In genomic region chr9:130433168-130433946, GRCh38 we compare ENCODE assay signal across 8 cellular contexts. TPM values are rescaled to one million over a fixed set of nuclear protein-coding genes. Genes with fewer than 3 reads are reported as not detected.
A peak's percentile ranks its signal among the peaks of the same experiment; 100 is the strongest.
DNase-seq lines count a peak whose midpoint lies in the region; ATAC-seq, FAIRE-seq and TF ChIP-seq lines count a peak whose summit lies in the region.

No MANE protein-coding gene starts in this region.

- H2AK5ac ChIP-seq in H9 (ENCODE audit: insufficient read length, low read length): no peak overlapping the region

- H3K79me2 ChIP-seq in H9 (ENCODE audit: insufficient read depth, low read length): no peaks in the 10 kb centered on the region

- H3K23ac ChIP-seq in H9 (ENCODE audit: insufficient read length, low read depth, low read length): no peak overlapping the region

- H4K5ac ChIP-seq in H9 (ENCODE audit: insufficient read length, low read depth, low read length): no peak overlapping the region

- FAIRE-seq in pancreas (lab: Jason Lieb, UNC): no peak

- CTCF ChIA-PET in activated CD8-positive, alpha-beta T cell treated with anti-CD3 and anti-CD28 coated beads for 36 hours (lab: Charles Lee): interaction anchor here (1.1 kb wide), 1 partner anchor 10 kb away, joined by 3 read pairs; no protein-coding TSS in a partner anchor

- H2BK120ac ChIP-seq in H9 (ENCODE audit: low read depth, low read length, poor library complexity, severe bottlenecking): no peak overlapping the region

- H3K14ac ChIP-seq in H9 (ENCODE audit: insufficient read depth, low read length): peak overlapping the region; percentile 55; the same call in 1 of the 2 replicates

- H2BK15ac ChIP-seq in H9 (ENCODE audit: low read depth, low read length): no peak overlapping the region

- no peak overlapping the region for H3K27ac Mint-ChIP-seq in H9
- no peak overlapping the region for H3K27ac Mint-ChIP-seq in activated CD8-positive, alpha-beta T cell treated with anti-CD3 and anti-CD28 coated beads for 36 hours

- H3K4me2 ChIP-seq in H9 (ENCODE audit: insufficient read depth, insufficient read length, low read length): peak overlapping the region; percentile 40

- no CpG with 5 or more reads among the region's 92 CpGs for WGBS in H9 (ENCODE audit: extremely low coverage, insufficient read length, low lambda C conversion rate)
- WGBS in pancreas, 2 donors: 2 to 3% methylated on average over 67 to 92 of the region's 92 CpGs

- POLR2A ChIA-PET in activated CD8-positive, alpha-beta T cell treated with anti-CD3 and anti-CD28 coated beads for 36 hours (lab: Charles Lee): no interaction called here

- no peak overlapping the region for H3K9ac ChIP-seq in H9 (ENCODE audit: extremely low read depth, insufficient read length, low read length)

- H3K36me3 ChIP-seq in pancreas: no peaks in the 10 kb centered on the region

- peak; percentile 36 for TF ChIP-seq CTCF in AG09319 (IDR thresholded peaks at IDR 0.05; ENCODE audit: low read depth, low read length)
- TF ChIP-seq CTCF in H9 (conservative IDR thresholded peaks at IDR 0.05): peak; percentile 78
- TF ChIP-seq CTCF in activated CD8-positive, alpha-beta T cell treated with anti-CD3 and anti-CD28 coated beads for 36 hours (IDR thresholded peaks at IDR 0.05): peak; percentile 94
- TF ChIP-seq CTCF in fibroblast of villous mesenchyme (IDR thresholded peaks at IDR 0.05; ENCODE audit: insufficient read depth, low read depth, low read length): peak; percentile 47
- peak; percentile 36 to 58 (median 52) for TF ChIP-seq CTCF in pancreas (IDR thresholded peaks at IDR 0.05)

- peak; percentile 98 for ATAC-seq in activated CD8-positive, alpha-beta T cell treated with anti-CD3 and anti-CD28 coated beads for 36 hours
- ATAC-seq in pancreas (peak; percentile 73 to 88 (median 86)), HG03025 (IDR thresholded peaks at IDR 0.05; ENCODE audit: low FRiP score, unreplicated experiment) (no peak)

- H3K27ac ChIP-seq in H9 (ENCODE audit: insufficient read length, low read depth, low read length) (no peak overlapping the region), pancreas (no peak overlapping the region)

- H3K18ac ChIP-seq in H9 (ENCODE audit: insufficient read length, low read depth, low read length): peak overlapping the region; percentile 52

- no peak for DNase-seq in AG09319 (ENCODE audit: extremely low read depth, low read depth)
- DNase-seq in H9: peak; percentile 79
- DNase-seq in activated CD8-positive, alpha-beta T cell treated with anti-CD3 and anti-CD28 coated beads for 36 hours: peak; percentile 66
- peak; percentile 47 for DNase-seq in fibroblast of villous mesenchyme (ENCODE audit: low read depth)
- peak in 2 of 6 donors; percentile 74 to 75 for DNase-seq in pancreas
- DNase-seq in NCI-H446 (lab: John Stamatoyannopoulos, UW): no peak
- DNase-seq in A172 (ENCODE audit: low spot score): no peak

- H3K4me3 ChIP-seq in fibroblast of villous mesenchyme (ENCODE audit: low read depth, low read length) (peak overlapping the region; percentile 18), pancreas (peak overlapping the region in 2 of 4 donors; percentile 16 to 35)

- H3K23me2 ChIP-seq in H9 (ENCODE audit: insufficient read length, low read depth, low read length, poor library complexity, severe bottlenecking): peaks cover 4% of the 10 kb centered on the region

- intact Hi-C loops in activated CD8-positive, alpha-beta T cell treated with anti-CD3 and anti-CD28 coated beads for 36 hours (cut with micrococcal nuclease): no loop called here
- intact Hi-C loops in pancreas (cut with DNase I): no loop called here

- H2AFZ ChIP-seq in H9 (ENCODE audit: low read length): no peak overlapping the region

- H3K4me1 ChIP-seq in H9 (ENCODE audit: insufficient read depth, low read length) (no peaks in the 10 kb centered on the region), pancreas (peaks cover 0 to 3% (median 0%) of the 10 kb centered on the region in 3 donors)

- peaks cover 6 to 17% of the 10 kb centered on the region in 2 experiments for H3K4me1 Mint-ChIP-seq in H9
- peaks cover 9% of the 10 kb centered on the region for H3K4me1 Mint-ChIP-seq in activated CD8-positive, alpha-beta T cell treated with anti-CD3 and anti-CD28 coated beads for 36 hours (ENCODE audit: low read depth)

- no peak overlapping the region for H3T11ph ChIP-seq in H9 (ENCODE audit: low read length)

- H3K79me1 ChIP-seq in H9 (ENCODE audit: insufficient read depth, low read depth, low read length, poor library complexity, severe bottlenecking): no peaks in the 10 kb centered on the region

- H4K91ac ChIP-seq in H9 (ENCODE audit: insufficient read length, low read depth, low read length): no peak overlapping the region

- H3K27me3 ChIP-seq in H9 (ENCODE audit: insufficient read depth, low read length) (no peaks in the 10 kb centered on the region; the same call in 1 of the 2 replicates), pancreas (peaks cover 0 to 7% (median 0%) of the 10 kb centered on the region in 4 donors)

- no peaks in the 10 kb centered on the region for H4K20me1 ChIP-seq in H9 (ENCODE audit: control insufficient read depth, insufficient read depth, insufficient read length)

- H2BK5ac ChIP-seq in H9 (ENCODE audit: insufficient read length, low read length): no peak overlapping the region

- H3K56ac ChIP-seq in H9 (ENCODE audit: insufficient read length, low read depth, low read length): no peak overlapping the region

- H2BK20ac ChIP-seq in H9 (ENCODE audit: low read depth, low read length, poor library complexity, severe bottlenecking): no peak overlapping the region

- H2BK12ac ChIP-seq in H9 (ENCODE audit: insufficient read length, low read depth, low read length): no peak overlapping the region

- peaks cover 50% of the 10 kb centered on the region for H3K27me3 Mint-ChIP-seq in H9 (ENCODE audit: low read depth)
- H3K27me3 Mint-ChIP-seq in activated CD8-positive, alpha-beta T cell treated with anti-CD3 and anti-CD28 coated beads for 36 hours: peaks cover 37% of the 10 kb centered on the region

- no peaks in the 10 kb centered on the region; a peak in 2 of 5 replicates for H3K9me3 Mint-ChIP-seq in H9
- H3K9me3 Mint-ChIP-seq in activated CD8-positive, alpha-beta T cell treated with anti-CD3 and anti-CD28 coated beads for 36 hours: no peaks in the 10 kb centered on the region

- peaks cover 0 to 5% (median 2%) of the 10 kb centered on the region in 3 experiments; a peak in 2 of 7 replicates for H3K36me3 Mint-ChIP-seq in H9 (ENCODE audit: insufficient read depth in 1 of 3, low read depth in 3 of 3)
- no peaks in the 10 kb centered on the region for H3K36me3 Mint-ChIP-seq in activated CD8-positive, alpha-beta T cell treated with anti-CD3 and anti-CD28 coated beads for 36 hours (ENCODE audit: low read depth)

- no peak overlapping the region for H3K4ac ChIP-seq in H9 (ENCODE audit: low read depth, low read length)

- H3K4me3 Mint-ChIP-seq in H9: peak overlapping the region; percentile 46 to 74
- peak overlapping the region; percentile 10 for H3K4me3 Mint-ChIP-seq in activated CD8-positive, alpha-beta T cell treated with anti-CD3 and anti-CD28 coated beads for 36 hours

- H3K9me3 ChIP-seq in H9 (ENCODE audit: control insufficient read depth, low read depth, low read length) (no peaks in the 10 kb centered on the region), pancreas (no peaks in the 10 kb centered on the region)

- no peak overlapping the region for H4K8ac ChIP-seq in H9 (replicated peaks; ENCODE audit: insufficient read length, low read depth, low read length)

RNA-seq across cellular contexts. Expression of gene ASS1, which starts 11.4 kb away (rescaled TPM):
- total RNA-seq in H9 (2021): 118 and 122 TPM in 2 replicates
- 10 to 100 TPM in 1 of 2 experiments, 1 to 10 TPM in 1; 9.8 to 11.5 TPM for total RNA-seq in activated CD8-positive, alpha-beta T cell treated with anti-CD3 and anti-CD28 coated beads for 36 hours
- 88.3 and 230 TPM in 2 replicates for total RNA-seq in fibroblast of villous mesenchyme
- 10 to 100 TPM; 19.3 to 38.9 (median 23.4) TPM for total RNA-seq in pancreas
- 10 to 100 TPM; 44.4 to 71.4 TPM for polyA plus RNA-seq in pancreas
- not detected in 2 replicates for total RNA-seq in A172 (2014; rRNA removed; shearing (Covaris generic))

Comparison
In these comparisons a context has a peak if more than half of its experiments do, and no peak if none do; other contexts are left out.
1. DNase-seq: peak in H9 (single experiment), activated CD8-positive, alpha-beta T cell treated with anti-CD3 and anti-CD28 coated beads for 36 hours (single experiment) and fibroblast of villous mesenchyme (single experiment); none in AG09319 (single experiment), NCI-H446 (0 of 2) and A172 (single experiment).
2. CTCF ChIP-seq: peak in every context shown above with its lines; median percentile 94 in activated CD8-positive, alpha-beta T cell treated with anti-CD3 and anti-CD28 coated beads for 36 hours; 78 in H9; 52 in pancreas; 47 in fibroblast of villous mesenchyme; 36 in AG09319.
3. RNA of gene ASS1, which starts 11.4 kb away (total RNA-seq): 88.3 to 230 TPM in fibroblast of villous mesenchyme, 118 to 122 TPM in H9, 19.3 to 38.9 TPM in pancreas and 9.8 to 11.5 TPM in activated CD8-positive, alpha-beta T cell treated with anti-CD3 and anti-CD28 coated beads for 36 hours; not detected in A172; every median in the first group is over 10 times any median in the second.